Comparison of ENCODE assay signal across 20 cellular contexts in the genomic region with DNA sequence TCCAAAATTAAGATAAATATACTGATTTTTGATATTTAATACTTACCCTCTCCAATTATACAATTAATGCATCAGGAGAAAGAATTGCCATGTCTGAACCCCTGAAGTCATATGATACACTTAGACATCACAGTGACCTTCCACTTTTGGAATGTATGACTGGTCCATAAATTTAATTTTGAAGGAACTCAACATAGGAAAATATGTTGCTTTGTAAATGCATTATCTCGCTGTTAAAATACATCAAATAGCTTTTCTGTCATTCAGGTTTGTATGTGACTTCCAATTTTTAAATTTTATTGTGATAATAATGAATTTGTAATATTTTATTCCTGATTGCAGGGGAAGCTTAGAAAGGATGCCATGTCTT.
DNase-seq lines count a peak whose midpoint lies in the region; TF ChIP-seq lines count a peak whose summit lies in the region.
"Had no signal": no experiment of that assay in that cellular context is flagged by ENCODE, and none has a peak within 500 bp of the region (broad histone marks: within the 10 kb centered on the region; RNA-seq: fewer than 3 reads in every experiment).

No MANE protein-coding gene starts in this region.

- POLR2A ChIA-PET in MCF 10A (lab: Yijun Ruan, JAX), result interaction anchor here (0.6 to 2.4 kb wide), 9 partner anchors 21 to 857 kb away, joined by 3 to 14 read pairs (median 3); no protein-coding TSS in a partner anchor

- H3K27ac ChIP-seq in breast epithelium, result no peak overlapping the region
- H3K27ac ChIP-seq in ascending aorta, result peak overlapping the region; percentile 87 to 88
- peak overlapping the region; percentile 60 to 77 for H3K27ac ChIP-seq in tibial artery
- no peak overlapping the region for H3K27ac ChIP-seq in ovary
- H3K27ac ChIP-seq: 22Rv1, upper lobe of left lung had no signal

- no peaks in the 10 kb centered on the region for H3K9me3 Mint-ChIP-seq in MCF 10A (ENCODE audit: unreplicated experiment)
- H3K9me3 Mint-ChIP-seq: mesothelial cell of epicardium, neural crest cell had no signal

- WGBS in ovary, 3 donors, result 75 to 91% (median 77%) methylated on average over 1 of the region's 1 CpG

- TF ChIP-seq CTCF in MCF 10A (IDR thresholded peaks at IDR 0.05; ENCODE audit: unreplicated experiment), result no peak
- TF ChIP-seq CTCF in breast epithelium (IDR thresholded peaks at IDR 0.05), result no peak
- TF ChIP-seq CTCF in ascending aorta (IDR thresholded peaks at IDR 0.05), result no peak
- no peak for TF ChIP-seq CTCF in fibroblast of pulmonary artery (IDR thresholded peaks at IDR 0.05; ENCODE audit: low read length, missing control alignments)
- no peak for TF ChIP-seq CTCF in tibial artery (IDR thresholded peaks at IDR 0.05)
- no peak for TF ChIP-seq CTCF in ovary (IDR thresholded peaks at IDR 0.05)

- H3K27me3 ChIP-seq in breast epithelium (no peaks in the 10 kb centered on the region), ascending aorta (no peaks in the 10 kb centered on the region), tibial artery (no peaks in the 10 kb centered on the region), ovary (no peaks in the 10 kb centered on the region)
- H3K27me3 ChIP-seq: upper lobe of left lung had no signal

- intact Hi-C loops in MCF 10A (cut with micrococcal nuclease), result loop anchor here (1.0 kb wide), 1 partner anchor 25 kb away; no protein-coding TSS in a partner anchor
- intact Hi-C loops in breast epithelium (cut with DNase I; ENCODE audit: low total_unique reads), result no loop called here
- intact Hi-C loops in ascending aorta (cut with DNase I), result loop anchor here (5.0 kb wide), 1 partner anchor 851 kb away; the partner anchor contains the start of gene FZD8
- intact Hi-C loops in tibial artery (cut with DNase I; ENCODE audit: low total_unique reads), result no loop called here
- intact Hi-C loops in ovary (cut with DNase I), result no loop called here

- H3K36me3 ChIP-seq in breast epithelium (no peaks in the 10 kb centered on the region), ascending aorta (no peaks in the 10 kb centered on the region), tibial artery (no peaks in the 10 kb centered on the region), ovary (no peaks in the 10 kb centered on the region)
- H3K36me3 ChIP-seq: upper lobe of left lung had no signal

- H3K4me1 ChIP-seq in breast epithelium (no peaks in the 10 kb centered on the region), ascending aorta (peaks cover 13 to 48% of the 10 kb centered on the region in 2 donors), tibial artery (peaks cover 0 to 90% (median 44%) of the 10 kb centered on the region in 4 donors), ovary (ENCODE audit: insufficient read depth) (peaks cover 8% of the 10 kb centered on the region)

- TF ChIP-seq EP300 in ovary (IDR thresholded peaks at IDR 0.05), result no peak

- no peak overlapping the region for H3K4me3 Mint-ChIP-seq in MCF 10A (ENCODE audit: unreplicated experiment)
- H3K4me3 Mint-ChIP-seq: CD4-positive, alpha-beta memory T cell; mesothelial cell of epicardium; neural crest cell had no signal

- H3K27ac Mint-ChIP-seq in MCF 10A (ENCODE audit: low read depth, unreplicated experiment), result peak overlapping the region; percentile 76
- H3K27ac Mint-ChIP-seq: CD4-positive, alpha-beta memory T cell had no signal

- H3K27me3 Mint-ChIP-seq in MCF 10A (ENCODE audit: insufficient read depth, unreplicated experiment), result no peaks in the 10 kb centered on the region
- H3K27me3 Mint-ChIP-seq: CD4-positive, alpha-beta memory T cell had no signal

- H3K4me1 Mint-ChIP-seq in MCF 10A (ENCODE audit: insufficient read depth, unreplicated experiment), result peaks cover 43% of the 10 kb centered on the region
- H3K4me1 Mint-ChIP-seq: CD4-positive, alpha-beta memory T cell had no signal

- DNase-seq in MCF 10A (ENCODE audit: unreplicated experiment), result no peak
- DNase-seq in breast epithelium (ENCODE audit: low spot score in 2 of 2), result no peak
- DNase-seq in ascending aorta (ENCODE audit: low spot score in 2 of 2), result no peak
- DNase-seq in fibroblast of pulmonary artery (ENCODE audit: low read depth), result peak; percentile 52
- DNase-seq in tibial artery, result no peak
- no peak for DNase-seq in stimulated activated CD4-positive, alpha-beta T cell treated with anti-CD3 and anti-CD28 coated beads, Interleukin-12 subunit alpha, Interleukin-12 subunit beta, amount 100 ng/mL, for 4 hours
- no peak for DNase-seq in ovary
- DNase-seq in NOMO-1 (lab: John Stamatoyannopoulos, UW; ENCODE audit: unreplicated experiment in 2 of 2), result no peak
- DNase-seq: activated CD4-positive, alpha-beta T cell treated with anti-CD3 and anti-CD28 coated beads for 1 hour; CD4-positive, alpha-beta memory T cell; cortex of kidney; DND-41; erythroblast; kidney; NCI-H1930; stimulated activated naive CD4-positive, alpha-beta T cell treated with Interleukin-2 at 50 U/mL for 16 hours; upper lobe of left lung had no signal

- no peak overlapping the region for H3K4me3 ChIP-seq in breast epithelium
- H3K4me3 ChIP-seq in ascending aorta, result no peak overlapping the region
- H3K4me3 ChIP-seq in fibroblast of pulmonary artery (replicated peaks; ENCODE audit: low read depth, low read length), result no peak overlapping the region
- H3K4me3 ChIP-seq in tibial artery, result no peak overlapping the region
- no peak overlapping the region for H3K4me3 ChIP-seq in ovary
- H3K4me3 ChIP-seq: upper lobe of left lung had no signal

- CTCF ChIA-PET in MCF 10A (lab: Yijun Ruan, JAX), result interaction anchor here (0.6 to 1.9 kb wide), 4 partner anchors 70 to 881 kb away, joined by 3 to 6 read pairs (median 4); no protein-coding TSS in a partner anchor

- no TSS peak for BruUV-seq in MCF 10A (replicated peaks; lab: Mats Ljungman, UMichigan)

- H3K9me3 ChIP-seq in breast epithelium (no peaks in the 10 kb centered on the region), ascending aorta (no peaks in the 10 kb centered on the region), tibial artery (no peaks in the 10 kb centered on the region), ovary (no peaks in the 10 kb centered on the region)
- H3K9me3 ChIP-seq: upper lobe of left lung had no signal

- H3K36me3 Mint-ChIP-seq in MCF 10A (ENCODE audit: insufficient read depth, unreplicated experiment), result no peaks in the 10 kb centered on the region
- H3K36me3 Mint-ChIP-seq: CD4-positive, alpha-beta memory T cell; mesothelial cell of epicardium had no signal

- TF ChIP-seq POLR2A in breast epithelium (IDR thresholded peaks at IDR 0.05) (no peak), ovary (IDR thresholded peaks at IDR 0.05) (no peak)

Comparison
In these comparisons a context has a peak if more than half of its experiments do, and no peak if none do; other contexts are left out.
1. intact Hi-C loops: an anchor here in MCF 10A (1.0 kb wide) and ascending aorta (5.0 kb wide); none called in breast epithelium, tibial artery and ovary.
2. H3K27ac ChIP-seq: peak in ascending aorta (2 of 2) and tibial artery (2 of 2); none in breast epithelium (0 of 2) and ovary (0 of 2).